ENCODE assay signal across 16 cellular contexts in the genomic region with DNA sequence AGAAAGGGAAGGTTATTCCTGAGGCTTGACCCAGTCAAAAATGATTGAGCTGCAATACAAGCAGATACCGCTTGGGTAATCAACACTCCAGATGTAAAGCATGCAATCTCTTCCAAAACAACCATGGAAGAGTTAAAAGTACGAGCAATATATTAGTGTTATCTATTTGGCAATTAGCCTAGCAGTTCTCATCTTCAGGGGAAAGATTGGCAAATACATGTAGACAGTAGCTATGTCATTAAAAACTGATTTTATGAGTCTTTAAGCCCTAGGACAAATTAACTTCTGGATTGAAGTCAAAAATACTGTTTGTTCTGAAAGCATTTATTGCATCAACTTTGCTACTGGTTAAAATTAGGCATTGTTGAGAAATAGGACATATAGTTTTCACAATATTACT. TPM values are rescaled to one million over a fixed set of nuclear protein-coding genes. Genes with fewer than 3 reads are reported as not detected.
A peak's percentile ranks its signal among the peaks of the same experiment; 100 is the strongest.
DNase-seq lines count a peak whose midpoint lies in the region; ATAC-seq and TF ChIP-seq lines count a peak whose summit lies in the region.
"Had no signal": no experiment of that assay in that cellular context is flagged by ENCODE, and none has a peak within 500 bp of the region (broad histone marks: within the 10 kb centered on the region; RNA-seq: fewer than 3 reads in every experiment).

No MANE protein-coding gene starts in this region.

- H3K27ac Mint-ChIP-seq in WTC11, result no peak overlapping the region

- no peaks in the 10 kb centered on the region for H3K9me3 Mint-ChIP-seq in WTC11

- 25% methylated on average over 2 of the region's 2 CpGs for WGBS in right lobe of liver (ENCODE audit: insufficient coverage, low coverage, low lambda C conversion rate, missing lambda C conversion rate)

- CTCF ChIA-PET in WTC11 (lab: Charles Lee), result interaction anchor here (1.1 kb wide), 1 partner anchor 9 kb away, joined by 4 read pairs; the partner anchor contains the start of gene GYS2

- TF ChIP-seq CTCF in WTC11 (IDR thresholded peaks at IDR 0.05), result no peak
- TF ChIP-seq CTCF in right lobe of liver (IDR thresholded peaks at IDR 0.05), result peak; percentile 29 to 50 (median 36)

- H3K36me3 ChIP-seq in right lobe of liver (no peaks in the 10 kb centered on the region), SJCRH30 (no peaks in the 10 kb centered on the region)

- H3K9me3 ChIP-seq in right lobe of liver (no peaks in the 10 kb centered on the region), SJCRH30 (replicated peaks) (no peaks in the 10 kb centered on the region)

- H3K36me3 Mint-ChIP-seq in WTC11, result no peaks in the 10 kb centered on the region

- H3K4me3 Mint-ChIP-seq in WTC11, result no peak overlapping the region

- H3K27me3 ChIP-seq in right lobe of liver, result no peaks in the 10 kb centered on the region
- no peaks in the 10 kb centered on the region for H3K27me3 ChIP-seq in SJCRH30

- intact Hi-C loops in right lobe of liver (cut with DNase I), result loop anchor here in 1 of 2 donors (10.0 kb wide), 1 partner anchor 61 kb away; no protein-coding TSS in a partner anchor

- H3K27me3 Mint-ChIP-seq in WTC11 (ENCODE audit: low read depth), result no peaks in the 10 kb centered on the region

- ATAC-seq in WTC11 (peak; percentile 58; the same call in 1 of the 2 replicates), right lobe of liver (peak; percentile 60 to 83 (median 72)), GM21576 (IDR thresholded peaks at IDR 0.05; ENCODE audit: unreplicated experiment) (no peak)

- H3K27ac ChIP-seq in right lobe of liver (no peak overlapping the region), SJCRH30 (no peak overlapping the region)

- POLR2A ChIA-PET in WTC11 (lab: Charles Lee), result interaction anchor here (0.5 kb wide), 1 partner anchor 446 kb away, joined by 4 read pairs; no protein-coding TSS in a partner anchor

- peak; percentile 5 for DNase-seq in DMS 273 (lab: John Stamatoyannopoulos, UW; ENCODE audit: unreplicated experiment)
- no peak for DNase-seq in DMS 273 treated with DMSO at 0.1 percent for 48 hours (lab: John Stamatoyannopoulos, UW)
- DNase-seq in HuH-7 (ENCODE audit: low spot score), result peak; percentile 62
- no peak for DNase-seq in WTC11 (ENCODE audit: low spot score)
- no peak for DNase-seq in right lobe of liver
- no peak for DNase-seq in SJCRH30
- DNase-seq in activated effector memory CD4-positive, alpha-beta T cell treated with anti-CD3 and anti-CD28 coated beads, Interleukin-2, amount 50 U/mL, for 16 hours, result no peak
- DNase-seq: aorta, midbrain, NCI-H1092, NCI-H774, SW 1271 had no signal

- H3K4me1 Mint-ChIP-seq in WTC11, result no peaks in the 10 kb centered on the region

- TF ChIP-seq POLR2A in right lobe of liver (IDR thresholded peaks at IDR 0.05), result no peak

- no peak overlapping the region for H3K4me3 ChIP-seq in right lobe of liver
- no peak overlapping the region for H3K4me3 ChIP-seq in SJCRH30

- peaks cover 0 to 20% (median 0%) of the 10 kb centered on the region in 4 donors for H3K4me1 ChIP-seq in right lobe of liver
- H3K4me1 ChIP-seq in SJCRH30, result no peaks in the 10 kb centered on the region

TF ChIP-seq in WTC11, 78 proteins besides CTCF, POLR2A, EP300 and RAD21:
- TF ChIP-seq JUN (CRISPR knock-in tag; IDR thresholded peaks at IDR 0.05), result no peak
- TF ChIP-seq CDX4 (CRISPR knock-in tag; IDR thresholded peaks at IDR 0.05; ENCODE audit: borderline replicate concordance), result no peak
- TF ChIP-seq JAZF1 (CRISPR knock-in tag; IDR thresholded peaks at IDR 0.05), result no peak
- no peak for TF ChIP-seq SP1 (CRISPR knock-in tag; conservative IDR thresholded peaks at IDR 0.05)
- TF ChIP-seq, protein P1, sequence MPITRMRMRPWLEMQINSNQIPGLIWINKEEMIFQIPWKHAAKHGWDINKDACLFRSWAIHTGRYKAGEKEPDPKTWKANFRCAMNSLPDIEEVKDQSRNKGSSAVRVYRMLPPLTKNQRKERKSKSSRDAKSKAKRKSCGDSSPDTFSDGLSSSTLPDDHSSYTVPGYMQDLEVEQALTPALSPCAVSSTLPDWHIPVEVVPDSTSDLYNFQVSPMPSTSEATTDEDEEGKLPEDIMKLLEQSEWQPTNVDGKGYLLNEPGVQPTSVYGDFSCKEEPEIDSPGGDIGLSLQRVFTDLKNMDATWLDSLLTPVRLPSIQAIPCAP (CRISPR knock-in tag; IDR thresholded peaks at IDR 0.05), result no peak
- TF ChIP-seq NFYB (CRISPR knock-in tag; conservative IDR thresholded peaks at IDR 0.05; ENCODE audit: low read depth), result no peak
- no peak for TF ChIP-seq ETV6 (CRISPR knock-in tag; IDR thresholded peaks at IDR 0.05)
- TF ChIP-seq TP53 (CRISPR knock-in tag; IDR thresholded peaks at IDR 0.05), result no peak
- TF ChIP-seq FOXP1 (CRISPR knock-in tag; IDR thresholded peaks at IDR 0.05; ENCODE audit: borderline replicate concordance), result no peak
- TF ChIP-seq TEAD4 (CRISPR knock-in tag; IDR thresholded peaks at IDR 0.05), result no peak
- TF ChIP-seq, protein P2, sequence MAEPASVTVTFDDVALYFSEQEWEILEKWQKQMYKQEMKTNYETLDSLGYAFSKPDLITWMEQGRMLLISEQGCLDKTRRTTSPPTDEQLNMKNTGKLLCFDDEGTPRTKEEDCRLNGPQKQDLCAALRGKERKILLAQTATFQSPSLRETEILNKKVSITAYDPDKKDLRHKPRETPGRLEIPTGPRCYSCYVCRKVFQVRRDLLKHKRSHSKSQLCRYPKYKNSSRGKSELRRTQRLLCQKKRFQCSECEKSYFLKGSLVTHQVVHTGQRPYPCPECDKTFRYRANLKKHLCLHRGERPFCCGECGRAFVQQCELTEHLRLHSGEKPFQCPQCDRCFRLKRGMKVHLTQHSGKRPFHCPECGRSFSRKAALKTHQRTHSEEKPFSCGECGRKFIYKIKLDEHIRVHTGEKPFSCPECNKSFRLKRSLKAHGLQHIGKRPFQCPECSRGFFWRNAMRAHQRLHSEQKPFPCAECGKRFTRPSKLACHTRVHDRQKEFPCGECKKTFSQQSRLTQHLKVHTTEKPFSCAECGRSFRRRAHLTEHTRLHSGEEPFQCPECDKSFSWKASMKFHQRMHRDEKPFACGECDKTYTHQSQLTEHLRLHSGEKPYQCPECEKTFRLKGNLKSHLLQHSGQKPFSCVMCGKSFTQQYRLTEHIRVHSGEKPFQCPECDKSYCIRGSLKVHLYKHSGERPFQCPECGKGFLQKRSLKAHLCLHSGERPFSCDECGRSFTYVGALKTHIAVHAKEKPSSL (CRISPR knock-in tag; conservative IDR thresholded peaks at IDR 0.05), result no peak
- no peak for TF ChIP-seq ZNF219 (CRISPR knock-in tag; IDR thresholded peaks at IDR 0.05; ENCODE audit: borderline replicate concordance)
- TF ChIP-seq ATF1 (CRISPR knock-in tag; IDR thresholded peaks at IDR 0.05), result no peak
- TF ChIP-seq, protein P3, sequence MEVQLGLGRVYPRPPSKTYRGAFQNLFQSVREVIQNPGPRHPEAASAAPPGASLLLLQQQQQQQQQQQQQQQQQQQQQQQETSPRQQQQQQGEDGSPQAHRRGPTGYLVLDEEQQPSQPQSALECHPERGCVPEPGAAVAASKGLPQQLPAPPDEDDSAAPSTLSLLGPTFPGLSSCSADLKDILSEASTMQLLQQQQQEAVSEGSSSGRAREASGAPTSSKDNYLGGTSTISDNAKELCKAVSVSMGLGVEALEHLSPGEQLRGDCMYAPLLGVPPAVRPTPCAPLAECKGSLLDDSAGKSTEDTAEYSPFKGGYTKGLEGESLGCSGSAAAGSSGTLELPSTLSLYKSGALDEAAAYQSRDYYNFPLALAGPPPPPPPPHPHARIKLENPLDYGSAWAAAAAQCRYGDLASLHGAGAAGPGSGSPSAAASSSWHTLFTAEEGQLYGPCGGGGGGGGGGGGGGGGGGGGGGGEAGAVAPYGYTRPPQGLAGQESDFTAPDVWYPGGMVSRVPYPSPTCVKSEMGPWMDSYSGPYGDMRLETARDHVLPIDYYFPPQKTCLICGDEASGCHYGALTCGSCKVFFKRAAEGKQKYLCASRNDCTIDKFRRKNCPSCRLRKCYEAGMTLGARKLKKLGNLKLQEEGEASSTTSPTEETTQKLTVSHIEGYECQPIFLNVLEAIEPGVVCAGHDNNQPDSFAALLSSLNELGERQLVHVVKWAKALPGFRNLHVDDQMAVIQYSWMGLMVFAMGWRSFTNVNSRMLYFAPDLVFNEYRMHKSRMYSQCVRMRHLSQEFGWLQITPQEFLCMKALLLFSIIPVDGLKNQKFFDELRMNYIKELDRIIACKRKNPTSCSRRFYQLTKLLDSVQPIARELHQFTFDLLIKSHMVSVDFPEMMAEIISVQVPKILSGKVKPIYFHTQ (CRISPR knock-in tag; IDR thresholded peaks at IDR 0.05), result no peak
- TF ChIP-seq OVOL2 (CRISPR knock-in tag; IDR thresholded peaks at IDR 0.05; ENCODE audit: borderline replicate concordance), result no peak
- TF ChIP-seq NFE2L1 (CRISPR knock-in tag; IDR thresholded peaks at IDR 0.05), result no peak
- TF ChIP-seq NR1H2 (CRISPR knock-in tag; IDR thresholded peaks at IDR 0.05), result no peak
TF ChIP-seq in WTC11: peak in this region for 0.

RNA-seq across cellular contexts. Expression of gene GYS2, which starts 9.3 kb away (rescaled TPM):
- not detected in 3 replicates for total RNA-seq in WTC11 (2021)
- total RNA-seq in right lobe of liver, result 10 to 100 TPM; 28.4 to 72.4 (median 47.1) TPM
- 0.05 TPM in 1 of 2 replicates, not detected in the other for total RNA-seq in SJCRH30 (2014; rRNA removed; shearing (Covaris generic))
- total RNA-seq: activated CD8-positive, alpha-beta memory T cell treated with anti-CD3 and anti-CD28 coated beads for 36 hours; Daoy; renal cortical epithelial cell had no signal

RNA-seq across cellular contexts. Expression of gene LDHB, which starts 43.7 kb away (rescaled TPM):
- total RNA-seq in WTC11 (2021) (1,504 to 1,616 TPM (median 1,559 TPM) in 3 replicates), right lobe of liver (10 to 100 TPM; 12.4 to 28.1 (median 17.8) TPM)
- total RNA-seq in SJCRH30 (2014; rRNA removed; shearing (Covaris generic)), result 1,314 and 1,361 TPM in 2 replicates

Comparison
In these comparisons a context has a peak if more than half of its experiments do, and no peak if none do; other contexts are left out.
1. DNase-seq: peak in DMS 273 (single experiment) and HuH-7 (single experiment); none in DMS 273 treated with DMSO at 0.1 percent for 48 hours (single experiment), WTC11 (single experiment), right lobe of liver (0 of 3), SJCRH30 (0 of 2) and activated effector memory CD4-positive, alpha-beta T cell treated with anti-CD3 and anti-CD28 coated beads, Interleukin-2, amount 50 U/mL, for 16 hours (single experiment).
2. RNA of gene GYS2, which starts 9.3 kb away (total RNA-seq): 28.4 to 72.4 TPM in right lobe of liver; not detected in WTC11 and 0.05 TPM in SJCRH30; every median in the first group is over 10 times any median in the second.
3. RNA of gene LDHB, which starts 43.7 kb away (total RNA-seq): 1,504 to 1,616 TPM in WTC11 and 1,314 to 1,361 TPM in SJCRH30; 12.4 to 28.1 TPM in right lobe of liver; every median in the first group is over 10 times any median in the second.